29 cellular contexts compared by ENCODE assay signal in the genomic region with DNA sequence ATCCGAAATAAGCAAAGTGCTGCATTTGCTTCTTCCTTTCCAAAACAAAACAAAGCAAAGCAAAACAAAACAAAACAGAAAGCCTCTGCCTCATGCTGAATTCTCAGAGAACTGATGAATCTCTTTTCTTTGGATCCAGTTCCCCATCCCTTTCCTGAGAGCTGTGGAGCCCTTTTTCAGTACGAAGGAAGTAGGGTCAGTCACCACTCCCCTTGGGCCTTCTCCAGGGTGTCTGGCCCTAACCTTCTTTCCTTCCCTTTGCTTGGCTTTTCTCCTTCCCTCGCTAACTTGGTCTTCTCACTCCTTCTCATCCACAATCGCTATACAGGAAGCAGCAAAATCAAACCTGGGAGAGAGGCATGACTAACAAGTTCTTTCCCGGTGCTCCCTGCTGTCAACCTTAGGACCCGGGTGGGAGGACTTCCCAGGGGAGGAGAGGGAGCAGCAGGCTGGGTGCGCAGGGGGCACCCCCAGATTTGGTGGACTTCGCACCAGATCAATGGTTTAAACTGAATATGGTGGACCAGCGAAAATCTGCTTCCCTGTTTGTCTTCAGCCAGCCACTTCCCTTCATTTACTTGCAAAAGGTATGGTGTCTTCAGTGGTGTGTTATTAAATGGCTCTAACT. TPM values are rescaled to one million over a fixed set of nuclear protein-coding genes. Genes with fewer than 3 reads are reported as not detected.
DNase-seq lines count a peak whose midpoint lies in the region; ATAC-seq, FAIRE-seq and TF ChIP-seq lines count a peak whose summit lies in the region.
"Had no signal": no experiment of that assay in that cellular context is flagged by ENCODE, and none has a peak within 500 bp of the region (broad histone marks: within the 10 kb centered on the region; RNA-seq: fewer than 3 reads in every experiment).

No MANE protein-coding gene starts in this region.

- CTCF ChIA-PET in HepG2 (lab: Yijun Ruan, JAX; ENCODE audit: low intra/inter-chr PET ratio, low total read pairs): no interaction called here

- no peak for DNase-seq in left ventricle myocardium inferior
- DNase-seq in Right ventricle myocardium inferior (ENCODE audit: missing footprints): no peak
- DNase-seq in HepG2 (ENCODE audit: low spot score): no peak
- no peak for DNase-seq in progenitor cell of endocrine pancreas (ENCODE audit: low spot score, unreplicated experiment)
- no peak for DNase-seq in stimulated activated CD4-positive, alpha-beta T cell treated with anti-CD3 and anti-CD28 coated beads, Interleukin-2, amount 100 ng/mL, for 48 hours
- no peak for DNase-seq in stimulated activated naive CD4-positive, alpha-beta T cell treated with Interleukin-2 at 50 U/mL for 16 hours (lab: John Stamatoyannopoulos, UW)
- DNase-seq in NCI-H748 treated with DMSO at 0.1 percent for 48 hours (lab: John Stamatoyannopoulos, UW): no peak
- no peak for DNase-seq in activated CD8-positive, alpha-beta memory T cell treated with anti-CD3 and anti-CD28 coated beads, Interleukin-2, amount 50 U/mL, for 4 hours
- DNase-seq: activated CD4-positive, alpha-beta T cell treated with anti-CD3 and anti-CD28 coated beads for 48 hours; activated T-cell treated with anti-CD3 and anti-CD28 coated beads, Interleukin-2, amount 50 U/mL, for 48 hours; caudate nucleus; cortex of kidney; DMS53; effector memory CD4-positive, alpha-beta T cell; foreskin melanocyte; kidney glomerular epithelial cell; MM.1S; natural killer cell; NCI-H2029; NCI-H2227 treated with DMSO at 0.1 percent for 48 hours; NCI-H526; SHP77 treated with DMSO at 0.1 percent for 48 hours had no signal

- peaks cover 19% of the 10 kb centered on the region for H3K4me1 Mint-ChIP-seq in progenitor cell of endocrine pancreas (ENCODE audit: low read depth)
- H3K4me1 Mint-ChIP-seq: natural killer cell had no signal

- no peaks in the 10 kb centered on the region for H4K20me1 ChIP-seq in HepG2 (ENCODE audit: insufficient read depth, low read length)
- H4K20me1 ChIP-seq: BLaER1 treated with 17β-estradiol and CSF1 and Interleukin-3, amounts not matched to agents 10 nM and 100 nM had no signal

- peak overlapping the region; percentile 62 for H3K27ac Mint-ChIP-seq in progenitor cell of endocrine pancreas
- H3K27ac Mint-ChIP-seq: natural killer cell, type B pancreatic cell had no signal

- no peak for FAIRE-seq in HepG2 (lab: Jason Lieb, UNC)
- FAIRE-seq: GM12892 had no signal

- no peak for TF ChIP-seq POLR2A in HepG2 (IDR thresholded peaks at IDR 0.05; ENCODE audit: insufficient read depth in 1 of 2, low read depth in 2 of 2, low read length in 2 of 2)

- POLR2A ChIA-PET in HepG2 (lab: Yijun Ruan, JAX): no interaction called here

- ATAC-seq in Right ventricle myocardium inferior: no peak
- ATAC-seq in HepG2: no peak
- ATAC-seq: natural killer cell had no signal

- peaks cover 3% of the 10 kb centered on the region for H3K9me3 Mint-ChIP-seq in progenitor cell of endocrine pancreas (ENCODE audit: low read depth)
- H3K9me3 Mint-ChIP-seq: natural killer cell, type B pancreatic cell had no signal

- intact Hi-C loops in left ventricle myocardium inferior (cut with micrococcal nuclease) (loop anchor here (2.0 kb wide), 1 partner anchor 24 kb away; no protein-coding TSS in a partner anchor), Right ventricle myocardium inferior (cut with DNase I) (no loop called here), HepG2 (cut with micrococcal nuclease; ENCODE audit: unreplicated experiment) (no loop called here)

- TF ChIP-seq CTCF in left ventricle myocardium inferior (IDR thresholded peaks at IDR 0.05; ENCODE audit: borderline replicate concordance) (no peak), HepG2 (CRISPR knock-in tag; IDR thresholded peaks at IDR 0.05) (no peak), progenitor cell of endocrine pancreas (IDR thresholded peaks at IDR 0.05; ENCODE audit: unreplicated experiment) (no peak)

- no peaks in the 10 kb centered on the region for H3K27me3 Mint-ChIP-seq in progenitor cell of endocrine pancreas
- H3K27me3 Mint-ChIP-seq: type B pancreatic cell had no signal

- H3K79me2 ChIP-seq in HepG2 (ENCODE audit: insufficient read depth, low read length): no peaks in the 10 kb centered on the region

- H3K4me3 ChIP-seq in left ventricle myocardium inferior (no peak overlapping the region), HepG2 (replicated peaks in 1 of 3; ENCODE audit: insufficient read depth in 1 of 3, low read depth in 2 of 3, low read length in 3 of 3) (no peak overlapping the region)
- H3K4me3 ChIP-seq: ascending aorta; BLaER1 treated with 17β-estradiol and CSF1 and Interleukin-3, amounts not matched to agents 10 nM and 100 nM; HAP-1; lung had no signal

- WGBS in HepG2 (ENCODE audit: low lambda C conversion rate): 46% methylated on average over 9 of the region's 9 CpGs

- H3K36me3 Mint-ChIP-seq in progenitor cell of endocrine pancreas (ENCODE audit: insufficient read depth): no peaks in the 10 kb centered on the region
- H3K36me3 Mint-ChIP-seq: natural killer cell had no signal

- no peak overlapping the region for H3K9ac ChIP-seq in HepG2 (ENCODE audit: insufficient read depth, low read depth, low read length)
- H3K9ac ChIP-seq: BLaER1 treated with 17β-estradiol and CSF1 and Interleukin-3, amounts not matched to agents 10 nM and 100 nM had no signal

- in situ Hi-C loops in HepG2 (cut with HindIII; ENCODE audit: extremely low pct_ligation_motif_present, low pct_unique_long_range_greater_than_20kb): no loop called here

- H3K36me3 ChIP-seq in left ventricle myocardium inferior (peaks cover 12% of the 10 kb centered on the region), HepG2 (replicated peaks in 1 of 2; ENCODE audit: control insufficient read depth in 1 of 2, insufficient read depth in 2 of 2, low read length in 2 of 2) (no peaks in the 10 kb centered on the region)
- H3K36me3 ChIP-seq: HAP-1 had no signal

- H3K9me3 ChIP-seq in left ventricle myocardium inferior (replicated peaks) (no peaks in the 10 kb centered on the region), HepG2 (ENCODE audit: low read length) (no peaks in the 10 kb centered on the region)
- H3K9me3 ChIP-seq: ascending aorta; BLaER1 treated with 17β-estradiol and CSF1 and Interleukin-3, amounts not matched to agents 10 nM and 100 nM; HAP-1 had no signal

- TF ChIP-seq EP300 in HepG2 (IDR thresholded peaks at IDR 0.05; ENCODE audit: low read depth in 2 of 2, low read length in 2 of 2) (no peak), HepG2 (CRISPR knock-in tag; IDR thresholded peaks at IDR 0.05; ENCODE audit: borderline replicate concordance) (no peak)

- BruUV-seq in HepG2 (replicated peaks; lab: Mats Ljungman, UMichigan): no TSS peak

- H3K4me2 ChIP-seq in HepG2 (ENCODE audit: low read depth, low read length): no peak overlapping the region
- H3K4me2 ChIP-seq: BLaER1 treated with 17β-estradiol and CSF1 and Interleukin-3, amounts not matched to agents 10 nM and 100 nM had no signal

- H3K27me3 ChIP-seq in left ventricle myocardium inferior (ENCODE audit: low read depth) (no peaks in the 10 kb centered on the region), HepG2 (ENCODE audit: control insufficient read depth in 1 of 2, insufficient read depth in 2 of 2, low read length in 2 of 2) (no peaks in the 10 kb centered on the region)
- H3K27me3 ChIP-seq: ascending aorta; BLaER1 treated with 17β-estradiol and CSF1 and Interleukin-3, amounts not matched to agents 10 nM and 100 nM had no signal

- no peak for TF ChIP-seq RAD21 in HepG2 (CRISPR knock-in tag; IDR thresholded peaks at IDR 0.05)

- H3K27ac ChIP-seq in left ventricle myocardium inferior (replicated peaks) (peak overlapping the region; percentile 2), HepG2 (ENCODE audit: extremely low read length, insufficient read depth, low read length) (no peak overlapping the region)
- H3K27ac ChIP-seq: 22Rv1; ascending aorta; BLaER1 treated with 17β-estradiol and CSF1 and Interleukin-3, amounts not matched to agents 10 nM and 100 nM had no signal

- H3K4me3 Mint-ChIP-seq in progenitor cell of endocrine pancreas (ENCODE audit: low read depth): no peak overlapping the region
- H3K4me3 Mint-ChIP-seq: natural killer cell, type B pancreatic cell had no signal

- H2AFZ ChIP-seq in HepG2 (ENCODE audit: low read length): no peak overlapping the region

- H3K4me1 ChIP-seq in left ventricle myocardium inferior (peaks cover 17% of the 10 kb centered on the region), HepG2 (ENCODE audit: insufficient read depth, low read length) (peaks cover 7% of the 10 kb centered on the region; the same call in 1 of the 2 replicates)
- H3K4me1 ChIP-seq: ascending aorta had no signal

TF ChIP-seq in HepG2, 621 proteins besides CTCF, POLR2A, EP300 and RAD21 (continues in another document):
- TF ChIP-seq ZNF263 (CRISPR knock-in tag; IDR thresholded peaks at IDR 0.05): peak; percentile 94
- no peak for TF ChIP-seq ZNF777 (CRISPR knock-in tag; IDR thresholded peaks at IDR 0.05)
- TF ChIP-seq NFKBIZ (CRISPR knock-in tag; IDR thresholded peaks at IDR 0.05): no peak
- no peak for TF ChIP-seq PAF1 (CRISPR knock-in tag; IDR thresholded peaks at IDR 0.05)

RNA-seq across cellular contexts. Expression of a gene that starts 56.2 kb away (rescaled TPM):
- 7.6 TPM for total RNA-seq in left ventricle myocardium inferior
- total RNA-seq in Right ventricle myocardium inferior: 7.6 TPM
- 0.60 and 1.4 TPM in 2 replicates for total RNA-seq in HepG2 (2016; rRNA removed; fragmentation: Illumina TruSeq; extraction: Trizol)
- under 0.01 and 0.20 TPM in 2 replicates for total RNA-seq in HepG2 (2016; cell fraction: cytosol; rRNA removed; fragmentation: Illumina TruSeq; extraction: Trizol; ENCODE audit: low read depth)
- 0.79 and 0.93 TPM in 2 replicates for total RNA-seq in HepG2 (2016; cell fraction: insoluble cytoplasmic fraction; rRNA removed; fragmentation: Illumina TruSeq; extraction: Trizol)
- total RNA-seq in HepG2 (2016; cell fraction: membrane; rRNA removed; fragmentation: Illumina TruSeq; extraction: Trizol): 0.22 and 0.41 TPM in 2 replicates
- 1.4 and 2.4 TPM in 2 replicates for total RNA-seq in HepG2 (2016; cell fraction: nucleus; rRNA removed; fragmentation: Illumina TruSeq; extraction: Trizol)
- polyA plus RNA-seq in HepG2 (2011; rRNA removed): 0.65 and 1.4 TPM in 2 replicates
- 0.32 and 0.37 TPM in 2 replicates for polyA plus RNA-seq in HepG2 (2011; cell fraction: cytosol; rRNA removed)
- polyA plus RNA-seq in HepG2 (2011; cell fraction: nucleus; rRNA removed): 0.51 and 0.66 TPM in 2 replicates
- 0.54 and 3.3 TPM in 2 replicates for polyA plus RNA-seq in HepG2 (2012)
- 0.12 and 0.16 TPM in 2 replicates for polyA plus RNA-seq in HepG2 (2016; cell fraction: cytosol; fragmentation: Illumina TruSeq; extraction: Trizol; ENCODE audit: low read depth)
- 0.26 and 0.34 TPM in 2 replicates for polyA plus RNA-seq in HepG2 (2016; cell fraction: insoluble cytoplasmic fraction; fragmentation: Illumina TruSeq; extraction: Trizol; ENCODE audit: low read depth)
- 0.09 and 0.37 TPM in 2 replicates for polyA plus RNA-seq in HepG2 (2016; cell fraction: membrane; fragmentation: Illumina TruSeq; extraction: Trizol; ENCODE audit: low read depth)
- 1.9 and 2.1 TPM in 2 replicates for polyA plus RNA-seq in HepG2 (2016; cell fraction: nucleus; fragmentation: Illumina TruSeq; extraction: Trizol; ENCODE audit: insufficient read depth, low read depth)
- polyA minus RNA-seq in HepG2 (2011; rRNA and poly(A)+ RNA removed; ENCODE audit: low replicate concordance): 1.3 and 6.5 TPM in 2 replicates
- polyA minus RNA-seq in HepG2 (2011; cell fraction: cytosol; rRNA and poly(A)+ RNA removed): 0.49 and 0.88 TPM in 2 replicates
- 1.4 and 1.7 TPM in 2 replicates for polyA minus RNA-seq in HepG2 (2011; cell fraction: nucleus; rRNA and poly(A)+ RNA removed)
- 6.3 and 14.3 TPM in 2 replicates for total RNA-seq in progenitor cell of endocrine pancreas
